In genomic region chr1:51867479-51868232, GRCh38 we compare ENCODE assay signal across 16 cellular contexts.
"Had no signal": no experiment of that assay in that cellular context is flagged by ENCODE, and none has a peak within 500 bp of the region (broad histone marks: within the 10 kb centered on the region; RNA-seq: fewer than 3 reads in every experiment).

No MANE protein-coding gene starts in this region.

- DNase-seq: activated CD4-positive, alpha-beta memory T cell treated with anti-CD3 and anti-CD28 coated beads for 36 hours; activated CD4-positive, CD25-positive, alpha-beta regulatory T cell treated with anti-CD3 and anti-CD28 coated beads, Interleukin-2, amount 50 U/mL, for 72 hours; activated CD8-positive, alpha-beta memory T cell treated with anti-CD3 and anti-CD28 coated beads, Interleukin-2, amount 50 U/mL, for 4 hours; colonic mucosa; heart left ventricle; mammary epithelial cell; sigmoid colon; stimulated activated CD4-positive, alpha-beta T cell treated with anti-CD3 and anti-CD28 coated beads, Interleukin-2, amount 100 ng/mL, for 24 hours; stimulated activated naive CD4-positive, alpha-beta T cell treated with Interleukin-2 at 50 U/mL for 16 hours; upper lobe of left lung had no signal

- H3K4me3 Mint-ChIP-seq: activated CD4-positive, alpha-beta memory T cell treated with anti-CD3 and anti-CD28 coated beads for 36 hours; T-helper 2 cell treated with Interferon-gamma antibody and Interleukin-4, amounts not matched to agents 5 μg/mL and 100 μg/mL, for 36 hours had no signal

- H3K27me3 ChIP-seq: cardiac muscle cell, colonic mucosa, heart left ventricle, sigmoid colon, upper lobe of left lung had no signal

- H3K4me1 ChIP-seq: colonic mucosa had no signal

- FAIRE-seq: endothelial cell of umbilical vein, frontal cortex, islet of Langerhans had no signal

- ATAC-seq: heart left ventricle had no signal

- H3K27me3 Mint-ChIP-seq: activated CD4-positive, alpha-beta memory T cell treated with anti-CD3 and anti-CD28 coated beads for 36 hours had no signal

- H3K9me3 Mint-ChIP-seq: activated CD4-positive, alpha-beta memory T cell treated with anti-CD3 and anti-CD28 coated beads for 36 hours; activated T-helper 2 cell treated with anti-CD3 and anti-CD28 coated beads, Interferon-gamma antibody, Interleukin-2, Interleukin-4, amounts not matched to agents 10 μg/mL and 5 μg/mL and 100 μg/mL, durations not matched to agents 14 hours and 24 hours and 36 hours; T-helper 2 cell treated with Interferon-gamma antibody and Interleukin-4, amounts not matched to agents 5 μg/mL and 100 μg/mL, for 36 hours had no signal

- H3K9me3 ChIP-seq: colonic mucosa, heart left ventricle, sigmoid colon, upper lobe of left lung had no signal

- H3K27ac Mint-ChIP-seq: activated CD4-positive, alpha-beta memory T cell treated with anti-CD3 and anti-CD28 coated beads for 36 hours; activated T-helper 2 cell treated with anti-CD3 and anti-CD28 coated beads, Interferon-gamma antibody, Interleukin-2, Interleukin-4, amounts not matched to agents 10 μg/mL and 5 μg/mL and 100 μg/mL, durations not matched to agents 14 hours and 24 hours and 36 hours; T-helper 2 cell treated with Interferon-gamma antibody and Interleukin-4, amounts not matched to agents 5 μg/mL and 100 μg/mL, for 36 hours had no signal

- H3K4me3 ChIP-seq: cardiac muscle cell, colonic mucosa, heart left ventricle, sigmoid colon, upper lobe of left lung had no signal

- H3K27ac ChIP-seq: cardiac muscle cell, colonic mucosa, heart left ventricle, sigmoid colon, upper lobe of left lung had no signal

- H3K36me3 ChIP-seq: colonic mucosa, sigmoid colon had no signal
